1 cellular context compared by ENCODE assay signal in the genomic region with DNA sequence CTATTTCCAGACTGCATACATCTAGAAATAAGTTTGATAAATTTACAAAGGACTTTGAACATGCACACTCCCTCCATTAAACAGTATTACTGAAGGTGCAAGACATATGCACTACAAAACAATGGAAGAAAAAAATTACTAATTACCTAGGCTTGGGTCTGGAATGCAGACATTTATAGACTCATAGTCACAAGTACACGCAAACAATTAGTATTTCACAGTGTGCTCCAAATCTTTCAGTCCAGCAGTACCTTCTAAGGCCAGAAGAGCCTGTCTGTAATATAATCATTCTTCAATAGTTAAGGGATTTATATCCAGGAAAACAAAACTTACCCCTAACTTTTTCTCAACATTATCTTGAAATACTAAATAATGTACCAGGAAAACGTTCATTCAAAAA.
TF ChIP-seq lines count a peak whose summit lies in the region.

No MANE protein-coding gene starts in this region.

TF ChIP-seq in GM12878, 131 proteins besides CTCF, POLR2A, EP300 and RAD21:
- TF ChIP-seq ZBED1 (IDR thresholded peaks at IDR 0.05; ENCODE audit: borderline replicate concordance): no peak
